In genomic region chr1:229085291-229085690, GRCh38 we compare ENCODE assay signal across 15 cellular contexts.
DNase-seq lines count a peak whose midpoint lies in the region; TF ChIP-seq lines count a peak whose summit lies in the region.
"Had no signal": no experiment of that assay in that cellular context is flagged by ENCODE, and none has a peak within 500 bp of the region (broad histone marks: within the 10 kb centered on the region; RNA-seq: fewer than 3 reads in every experiment).

No MANE protein-coding gene starts in this region.

- no peak overlapping the region for H3K9ac ChIP-seq in H9 (ENCODE audit: extremely low read depth, insufficient read length, low read length)
- H3K9ac ChIP-seq: BLaER1 treated with 17β-estradiol and CSF1 and Interleukin-3, amounts not matched to agents 10 nM and 100 nM had no signal

- peaks cover 18 to 27% of the 10 kb centered on the region in 2 experiments for H3K4me1 Mint-ChIP-seq in H9
- H3K4me1 Mint-ChIP-seq: CD4-positive, CD25-positive, alpha-beta regulatory T cell had no signal

- no peak overlapping the region for H2AK5ac ChIP-seq in H9 (ENCODE audit: insufficient read length, low read length)

- no peak overlapping the region for H3T11ph ChIP-seq in H9 (ENCODE audit: low read length)

- no peak for TF ChIP-seq CTCF in coronary artery (IDR thresholded peaks at IDR 0.05)
- no peak for TF ChIP-seq CTCF in sigmoid colon (IDR thresholded peaks at IDR 0.05)
- no peak for TF ChIP-seq CTCF in vagina (IDR thresholded peaks at IDR 0.05)
- no peak for TF ChIP-seq CTCF in H9 (conservative IDR thresholded peaks at IDR 0.05)

- H3K4me3 ChIP-seq in SJSA1, result no peak overlapping the region
- H3K4me3 ChIP-seq in coronary artery, result no peak overlapping the region
- no peak overlapping the region for H3K4me3 ChIP-seq in sigmoid colon
- H3K4me3 ChIP-seq in vagina, result no peak overlapping the region
- H3K4me3 ChIP-seq: BLaER1 treated with 17β-estradiol and CSF1 and Interleukin-3, amounts not matched to agents 10 nM and 100 nM; GM23338 had no signal

- peak in 3 of 4 donors; percentile 25 to 88 (median 31) for TF ChIP-seq EP300 in sigmoid colon (IDR thresholded peaks at IDR 0.05)

- no peaks in the 10 kb centered on the region for H3K79me1 ChIP-seq in H9 (ENCODE audit: insufficient read depth, low read depth, low read length, poor library complexity, severe bottlenecking)

- peaks cover 52% of the 10 kb centered on the region for H3K4me1 ChIP-seq in SJSA1 (replicated peaks)
- peaks cover 0 to 32% (median 3%) of the 10 kb centered on the region in 4 donors for H3K4me1 ChIP-seq in sigmoid colon
- no peaks in the 10 kb centered on the region for H3K4me1 ChIP-seq in vagina
- peaks cover 2% of the 10 kb centered on the region; the same call in 1 of the 2 replicates for H3K4me1 ChIP-seq in H9 (ENCODE audit: insufficient read depth, low read length)

- H3K14ac ChIP-seq in H9 (ENCODE audit: insufficient read depth, low read length), result no peak overlapping the region

- H3K9me3 ChIP-seq in SJSA1 (replicated peaks) (peaks cover 9% of the 10 kb centered on the region; the same call in 1 of the 2 replicates), sigmoid colon (peaks cover 0 to 13% (median 11%) of the 10 kb centered on the region in 4 donors), vagina (peaks cover 9% of the 10 kb centered on the region), H9 (ENCODE audit: control insufficient read depth, low read depth, low read length) (no peaks in the 10 kb centered on the region)

- no peak for DNase-seq in SJSA1 (ENCODE audit: low read depth in 1 of 2, low spot score in 2 of 2)
- DNase-seq in coronary artery (ENCODE audit: low spot score), result no peak
- DNase-seq in sigmoid colon, result no peak
- no peak for DNase-seq in vagina (ENCODE audit: extremely low spot score in 2 of 2)
- DNase-seq in NCI-H1436 (lab: John Stamatoyannopoulos, UW), result no peak
- DNase-seq in H9, result no peak
- no peak for DNase-seq in NCI-H1092 (lab: John Stamatoyannopoulos, UW)
- DNase-seq: ACHN; Calu3; CD4-positive, CD25-positive, alpha-beta regulatory T cell; DMS79 treated with DMSO at 0.1 percent for 48 hours; EL; H7 had no signal

- H4K20me1 ChIP-seq in H9 (ENCODE audit: control insufficient read depth, insufficient read depth, insufficient read length), result no peaks in the 10 kb centered on the region
- H4K20me1 ChIP-seq: BLaER1 treated with 17β-estradiol and CSF1 and Interleukin-3, amounts not matched to agents 10 nM and 100 nM had no signal

- H3K18ac ChIP-seq in H9 (ENCODE audit: insufficient read length, low read depth, low read length), result no peak overlapping the region

- no peak overlapping the region for H4K91ac ChIP-seq in H9 (ENCODE audit: insufficient read length, low read depth, low read length)

- H3K56ac ChIP-seq in H9 (ENCODE audit: insufficient read length, low read depth, low read length), result no peak overlapping the region

- H3K27me3 ChIP-seq in SJSA1 (replicated peaks), result no peaks in the 10 kb centered on the region
- no peaks in the 10 kb centered on the region for H3K27me3 ChIP-seq in sigmoid colon
- H3K27me3 ChIP-seq in vagina, result no peaks in the 10 kb centered on the region
- no peaks in the 10 kb centered on the region for H3K27me3 ChIP-seq in H9 (ENCODE audit: insufficient read depth, low read length)
- H3K27me3 ChIP-seq: BLaER1 treated with 17β-estradiol and CSF1 and Interleukin-3, amounts not matched to agents 10 nM and 100 nM had no signal

- H3K23me2 ChIP-seq in H9 (ENCODE audit: insufficient read length, low read depth, low read length, poor library complexity, severe bottlenecking), result no peaks in the 10 kb centered on the region

- H3K27ac ChIP-seq in SJSA1 (peak overlapping the region; percentile 40; the same call in 1 of the 2 replicates), coronary artery (peak overlapping the region; percentile 77 to 80), sigmoid colon (peak overlapping the region in 2 of 4 donors; percentile 52 to 62), vagina (peak overlapping the region; percentile 12), H9 (ENCODE audit: insufficient read length, low read depth, low read length) (no peak overlapping the region)
- H3K27ac ChIP-seq: BLaER1 treated with 17β-estradiol and CSF1 and Interleukin-3, amounts not matched to agents 10 nM and 100 nM had no signal

- H3K27me3 Mint-ChIP-seq in H9 (ENCODE audit: low read depth), result no peaks in the 10 kb centered on the region; the same call in none of the 2 replicates

- peaks cover 10 to 32% (median 16%) of the 10 kb centered on the region in 3 experiments for H3K36me3 Mint-ChIP-seq in H9 (ENCODE audit: insufficient read depth in 1 of 3, low read depth in 3 of 3)
- H3K36me3 Mint-ChIP-seq: CD4-positive, CD25-positive, alpha-beta regulatory T cell had no signal

- TF ChIP-seq POLR2A in sigmoid colon (IDR thresholded peaks at IDR 0.05), result no peak
- TF ChIP-seq POLR2A in vagina (IDR thresholded peaks at IDR 0.05), result no peak

- H3K9me3 Mint-ChIP-seq in H9, result peaks cover 28 to 30% of the 10 kb centered on the region in 2 experiments

- H3K36me3 ChIP-seq in SJSA1 (peaks cover 16% of the 10 kb centered on the region; the same call in 1 of the 2 replicates), sigmoid colon (no peaks in the 10 kb centered on the region), vagina (no peaks in the 10 kb centered on the region)

- H4K8ac ChIP-seq in H9 (replicated peaks; ENCODE audit: insufficient read length, low read depth, low read length), result no peak overlapping the region

- no peak overlapping the region for H2BK5ac ChIP-seq in H9 (ENCODE audit: insufficient read length, low read length)

- H3K4ac ChIP-seq in H9 (ENCODE audit: low read depth, low read length), result no peak overlapping the region

- H2BK12ac ChIP-seq in H9 (ENCODE audit: insufficient read length, low read depth, low read length), result no peak overlapping the region

- WGBS in sigmoid colon, 2 donors, result 84 to 89% methylated on average over 1 of the region's 1 CpG
- WGBS in H9 (ENCODE audit: extremely low coverage, insufficient read length, low lambda C conversion rate), result no CpG with 5 or more reads among the region's 1 CpG

- intact Hi-C loops in sigmoid colon (cut with DNase I), result no loop called here
- intact Hi-C loops in vagina (cut with DNase I), result no loop called here

- H2BK20ac ChIP-seq in H9 (ENCODE audit: low read depth, low read length, poor library complexity, severe bottlenecking), result no peak overlapping the region

- no peak overlapping the region for H3K23ac ChIP-seq in H9 (ENCODE audit: insufficient read length, low read depth, low read length)

- H3K4me2 ChIP-seq in H9 (ENCODE audit: insufficient read depth, insufficient read length, low read length), result no peak overlapping the region
- H3K4me2 ChIP-seq: BLaER1 treated with 17β-estradiol and CSF1 and Interleukin-3, amounts not matched to agents 10 nM and 100 nM; GM23338 had no signal

- H3K27ac Mint-ChIP-seq in H9, result no peak overlapping the region
- H3K27ac Mint-ChIP-seq: CD4-positive, CD25-positive, alpha-beta regulatory T cell; GM23338 had no signal

- H2AFZ ChIP-seq in H9 (ENCODE audit: low read length), result no peak overlapping the region
- H2AFZ ChIP-seq: GM23338 had no signal

- H2BK120ac ChIP-seq in H9 (ENCODE audit: low read depth, low read length, poor library complexity, severe bottlenecking), result no peak overlapping the region

- H2BK15ac ChIP-seq in H9 (ENCODE audit: low read depth, low read length), result no peak overlapping the region

- no peaks in the 10 kb centered on the region for H3K79me2 ChIP-seq in H9 (ENCODE audit: insufficient read depth, low read length)

- no peak overlapping the region for H4K5ac ChIP-seq in H9 (ENCODE audit: insufficient read length, low read depth, low read length)

- H3K4me3 Mint-ChIP-seq in H9, result no peak overlapping the region
- H3K4me3 Mint-ChIP-seq: CD4-positive, CD25-positive, alpha-beta regulatory T cell; GM23338 had no signal
